In genomic region chr17:42429726-42430464, GRCh38 we compare ENCODE assay signal across 25 cellular contexts. TPM values are rescaled to one million over a fixed set of nuclear protein-coding genes. Genes with fewer than 3 reads are reported as not detected.
A peak's percentile ranks its signal among the peaks of the same experiment; 100 is the strongest.
DNase-seq lines count a peak whose midpoint lies in the region; ATAC-seq and TF ChIP-seq lines count a peak whose summit lies in the region.
"Had no signal": no experiment of that assay in that cellular context is flagged by ENCODE, and none has a peak within 500 bp of the region (broad histone marks: within the 10 kb centered on the region; RNA-seq: fewer than 3 reads in every experiment).

No MANE protein-coding gene starts in this region.

- H3K18ac ChIP-seq in neuronal stem cell (ENCODE audit: low read length) = no peak overlapping the region

- H2BK5ac ChIP-seq in neuronal stem cell (ENCODE audit: low read length) = no peak overlapping the region

- no peak overlapping the region for H2BK12ac ChIP-seq in neuronal stem cell (ENCODE audit: low read length)

- DNase-seq in esophagus squamous epithelium (lab: John Stamatoyannopoulos, UW) (no peak), neuronal stem cell (ENCODE audit: low spot score) (no peak), HuH-7.5 (ENCODE audit: low spot score) (no peak), mucosa of gallbladder (ENCODE audit: low spot score) (no peak), cerebellar nuclear complex (lab: John Stamatoyannopoulos, UW) (no peak)
- DNase-seq: activated B cell treated with CpG ODN at 0.5 μM for 24 hours; activated CD4-positive, alpha-beta T cell treated with anti-CD3 and anti-CD28 coated beads, Interleukin-2, amount 50 U/mL, for 1 hour; activated gamma-delta T cell treated with Interleukin-2 at 50 U/mL for 16 hours; activated T-cell treated with anti-CD3 and anti-CD28 coated beads, Interleukin-2, amount 50 U/mL, for 4 hours; AML-193; CD4-positive, alpha-beta memory T cell; left colon; NCI-H1092; NCI-H1694; NCI-H446 treated with DMSO at 0.1 percent for 48 hours; NCI-H82; psoas muscle; stimulated activated naive B cell treated with anti-CD40 and anti-IgM and Interleukin-4, amounts not matched to agents 10 μg/mL and 1 μg/mL and 100 μg/mL, for 72 hours; upper lobe of right lung had no signal

- H3K4ac ChIP-seq in neuronal stem cell (ENCODE audit: low read length) = no peak overlapping the region

- no peak for ATAC-seq in activated T-helper 17 cell treated with anti-CD3 and anti-CD28 coated beads, Interleukin-2, amount 50 U/mL, for 72 hours (replicated peaks)
- ATAC-seq: A549; activated T-cell treated with anti-CD3 and anti-CD28 coated beads, Interleukin-2, amount 50 U/mL, for 4 hours; left colon; stimulated activated naive B cell treated with anti-CD40 and anti-IgM and Interleukin-4, amounts not matched to agents 10 μg/mL and 1 μg/mL and 100 μg/mL, for 72 hours; upper lobe of right lung had no signal

- H3K4me2 ChIP-seq in BLaER1 = peak overlapping the region; percentile 10; the same call in 1 of the 2 replicates
- peak overlapping the region; percentile 33; the same call in 1 of the 2 replicates for H3K4me2 ChIP-seq in OCI-LY3 (ENCODE audit: low read length)
- H3K4me2 ChIP-seq in neuronal stem cell (ENCODE audit: insufficient read depth, low read length, poor library complexity, severe bottlenecking) = no peak overlapping the region

- no peaks in the 10 kb centered on the region for H3K9me3 Mint-ChIP-seq in activated T-helper 17 cell treated with anti-CD3 and anti-CD28 coated beads, Interleukin-2, amount 50 U/mL, for 72 hours
- H3K9me3 Mint-ChIP-seq: activated B cell treated with CpG ODN at 0.5 μM for 24 hours; activated T-cell treated with anti-CD3 and anti-CD28 coated beads, Interleukin-2, amount 50 U/mL, for 4 hours; CD4-positive, alpha-beta memory T cell; central memory CD8-positive, alpha-beta T cell; stimulated activated naive B cell treated with anti-CD40 and anti-IgM and Interleukin-4, amounts not matched to agents 10 μg/mL and 1 μg/mL and 100 μg/mL, for 72 hours had no signal

- no peak overlapping the region for H3K4me3 Mint-ChIP-seq in activated T-helper 17 cell treated with anti-CD3 and anti-CD28 coated beads, Interleukin-2, amount 50 U/mL, for 72 hours
- H3K4me3 Mint-ChIP-seq: activated B cell treated with CpG ODN at 0.5 μM for 24 hours; activated T-cell treated with anti-CD3 and anti-CD28 coated beads, Interleukin-2, amount 50 U/mL, for 4 hours; CD4-positive, alpha-beta memory T cell; central memory CD8-positive, alpha-beta T cell; stimulated activated naive B cell treated with anti-CD40 and anti-IgM and Interleukin-4, amounts not matched to agents 10 μg/mL and 1 μg/mL and 100 μg/mL, for 72 hours had no signal

- H3K27me3 Mint-ChIP-seq in activated T-helper 17 cell treated with anti-CD3 and anti-CD28 coated beads, Interleukin-2, amount 50 U/mL, for 72 hours = peaks cover 8% of the 10 kb centered on the region

- no peak overlapping the region for H3K23ac ChIP-seq in neuronal stem cell (ENCODE audit: low read depth, low read length, poor library complexity)

- 59 to 80% methylated on average over 2 to 3 of the region's 3 CpGs for WGBS in esophagus squamous epithelium, 2 donors
- WGBS in neuronal stem cell (ENCODE audit: extremely low coverage in 2 of 2, insufficient read length in 2 of 2, insufficient replicate concordance in 1 of 2), 2 donors = no CpG with 5 or more reads among the region's 3 CpGs

- H3K36me3 ChIP-seq in BLaER1 = no peaks in the 10 kb centered on the region
- H3K36me3 ChIP-seq in OCI-LY3 (replicated peaks; ENCODE audit: low read depth, low read length) = no peaks in the 10 kb centered on the region
- H3K36me3 ChIP-seq in esophagus squamous epithelium = no peaks in the 10 kb centered on the region
- no peaks in the 10 kb centered on the region for H3K36me3 ChIP-seq in neuronal stem cell (replicated peaks in 1 of 2; ENCODE audit: control insufficient read depth in 2 of 2, insufficient read depth in 2 of 2, low read length in 2 of 2)
- H3K36me3 ChIP-seq: neutrophil, upper lobe of right lung had no signal

- no peak overlapping the region for H4K91ac ChIP-seq in neuronal stem cell (ENCODE audit: low read depth, low read length, poor library complexity)

- H3K27me3 ChIP-seq in BLaER1 (peaks cover 11% of the 10 kb centered on the region), OCI-LY3 (ENCODE audit: low read depth, low read length) (peaks cover 8% of the 10 kb centered on the region; the same call in 1 of the 2 replicates), esophagus squamous epithelium (no peaks in the 10 kb centered on the region), neuronal stem cell (ENCODE audit: control insufficient read depth in 3 of 3, insufficient read depth in 3 of 3, low read depth in 1 of 3, low read length in 3 of 3) (peaks cover 0 to 4% (median 0%) of the 10 kb centered on the region in 3 experiments)
- H3K27me3 ChIP-seq: upper lobe of right lung had no signal

- H3K27ac ChIP-seq in BLaER1 = no peak overlapping the region
- no peak overlapping the region for H3K27ac ChIP-seq in OCI-LY3 (ENCODE audit: low read length)
- peak overlapping the region in 3 of 4 donors; percentile 49 to 83 (median 77) for H3K27ac ChIP-seq in esophagus squamous epithelium
- H3K27ac ChIP-seq in neuronal stem cell (replicated peaks; ENCODE audit: low read length) = no peak overlapping the region
- H3K27ac ChIP-seq: neutrophil, psoas muscle, upper lobe of right lung had no signal

- H3K9me3 ChIP-seq in BLaER1 = no peaks in the 10 kb centered on the region
- H3K9me3 ChIP-seq in OCI-LY3 (ENCODE audit: insufficient read depth, low read length) = no peaks in the 10 kb centered on the region
- no peaks in the 10 kb centered on the region for H3K9me3 ChIP-seq in esophagus squamous epithelium
- no peaks in the 10 kb centered on the region for H3K9me3 ChIP-seq in neuronal stem cell (replicated peaks in 1 of 2; ENCODE audit: control insufficient read depth in 2 of 2, insufficient read depth in 1 of 2, low read depth in 1 of 2, low read length in 2 of 2)
- H3K9me3 ChIP-seq: A549, neutrophil, psoas muscle, upper lobe of right lung had no signal

- H3K4me1 ChIP-seq in BLaER1 (peaks cover 10% of the 10 kb centered on the region; the same call in 1 of the 2 replicates), OCI-LY3 (ENCODE audit: low read length) (peaks cover 20% of the 10 kb centered on the region), esophagus squamous epithelium (peaks cover 12 to 61% (median 16%) of the 10 kb centered on the region in 3 donors), neuronal stem cell (ENCODE audit: control insufficient read depth in 2 of 2, insufficient read depth in 1 of 2, low read depth in 1 of 2, low read length in 2 of 2) (peaks cover 5 to 21% of the 10 kb centered on the region in 2 donors)

- no peak for TF ChIP-seq POLR2A in esophagus squamous epithelium (IDR thresholded peaks at IDR 0.05)

- H4K20me1 ChIP-seq in BLaER1 = no peaks in the 10 kb centered on the region
- no peaks in the 10 kb centered on the region for H4K20me1 ChIP-seq in OCI-LY3 (ENCODE audit: insufficient read depth, low read length)

- no peak overlapping the region for H2AK5ac ChIP-seq in neuronal stem cell (ENCODE audit: low read depth, low read length)

- H3K9ac ChIP-seq in BLaER1 = no peak overlapping the region
- H3K9ac ChIP-seq in OCI-LY3 (ENCODE audit: low read length) = no peak overlapping the region
- H3K9ac ChIP-seq in neuronal stem cell (ENCODE audit: low read depth, low read length, poor library complexity) = no peak overlapping the region

- H2AFZ ChIP-seq in OCI-LY3 (ENCODE audit: low read depth, low read length) = no peak overlapping the region
- H2AFZ ChIP-seq in neuronal stem cell (ENCODE audit: low read length) = peak overlapping the region; percentile 49

- TF ChIP-seq CTCF in OCI-LY3 (IDR thresholded peaks at IDR 0.05; ENCODE audit: low read depth, low read length) = no peak
- no peak for TF ChIP-seq CTCF in esophagus squamous epithelium (IDR thresholded peaks at IDR 0.05)

- no peak overlapping the region for H3K14ac ChIP-seq in neuronal stem cell (ENCODE audit: low read length)

- H3K36me3 Mint-ChIP-seq in activated T-helper 17 cell treated with anti-CD3 and anti-CD28 coated beads, Interleukin-2, amount 50 U/mL, for 72 hours (ENCODE audit: low read depth) = no peaks in the 10 kb centered on the region
- H3K36me3 Mint-ChIP-seq: CD4-positive, alpha-beta memory T cell; stimulated activated naive B cell treated with anti-CD40 and anti-IgM and Interleukin-4, amounts not matched to agents 10 μg/mL and 1 μg/mL and 100 μg/mL, for 72 hours had no signal

- no peak overlapping the region for H2BK120ac ChIP-seq in neuronal stem cell (ENCODE audit: low read depth, low read length)

- H3K79me2 ChIP-seq in OCI-LY3 (ENCODE audit: low read length) = no peaks in the 10 kb centered on the region

- no peaks in the 10 kb centered on the region for H3K4me1 Mint-ChIP-seq in activated T-helper 17 cell treated with anti-CD3 and anti-CD28 coated beads, Interleukin-2, amount 50 U/mL, for 72 hours
- H3K4me1 Mint-ChIP-seq: central memory CD8-positive, alpha-beta T cell had no signal

- intact Hi-C loops in esophagus squamous epithelium (cut with DNase I) = loop anchor here (10.0 kb wide), 1 partner anchor 85 kb away; no protein-coding TSS in a partner anchor

- no peak overlapping the region for H3K27ac Mint-ChIP-seq in activated T-helper 17 cell treated with anti-CD3 and anti-CD28 coated beads, Interleukin-2, amount 50 U/mL, for 72 hours
- H3K27ac Mint-ChIP-seq: activated B cell treated with CpG ODN at 0.5 μM for 24 hours; stimulated activated naive B cell treated with anti-CD40 and anti-IgM and Interleukin-4, amounts not matched to agents 10 μg/mL and 1 μg/mL and 100 μg/mL, for 72 hours had no signal

- H2BK15ac ChIP-seq in neuronal stem cell (ENCODE audit: low read length) = no peak overlapping the region

- no peak overlapping the region for H3K4me3 ChIP-seq in BLaER1
- H3K4me3 ChIP-seq in OCI-LY3 (ENCODE audit: low read length) = no peak overlapping the region
- H3K4me3 ChIP-seq in esophagus squamous epithelium = no peak overlapping the region
- no peak overlapping the region for H3K4me3 ChIP-seq in neuronal stem cell (ENCODE audit: low read length in 2 of 2)
- H3K4me3 ChIP-seq: A549, psoas muscle, upper lobe of right lung had no signal

- H3K79me1 ChIP-seq in neuronal stem cell (ENCODE audit: low read depth, low read length) = no peaks in the 10 kb centered on the region

- no peak overlapping the region for H4K8ac ChIP-seq in neuronal stem cell (ENCODE audit: low read depth, low read length)

RNA-seq across cellular contexts. Expression of gene CAVIN1, which starts 6.8 kb away (rescaled TPM):
- total RNA-seq in esophagus squamous epithelium = 100 to 1,000 TPM in 2 of 4 donors, 10 to 100 TPM in 2; 67.8 to 210 (median 113) TPM
- polyA plus RNA-seq in neuronal stem cell (2013, experiment 1 of 2) = 12.7 TPM
- polyA plus RNA-seq in neuronal stem cell (2013, experiment 2 of 2) = 12.6 TPM
- total RNA-seq in activated T-helper 17 cell treated with anti-CD3 and anti-CD28 coated beads, Interleukin-2, amount 50 U/mL, for 72 hours = 1 to 10 TPM; 2.5 to 6.1 TPM
- total RNA-seq in mucosa of gallbladder = 273 TPM

RNA-seq across cellular contexts. Expression of gene ATP6V0A1, which starts 28.8 kb away (rescaled TPM):
- 10 to 100 TPM; 35.9 to 62.7 (median 47.5) TPM for total RNA-seq in esophagus squamous epithelium
- polyA plus RNA-seq in neuronal stem cell (2013, experiment 1 of 2) = 25.0 TPM
- 27.7 TPM for polyA plus RNA-seq in neuronal stem cell (2013, experiment 2 of 2)
- total RNA-seq in activated T-helper 17 cell treated with anti-CD3 and anti-CD28 coated beads, Interleukin-2, amount 50 U/mL, for 72 hours = 10 to 100 TPM; 14.6 to 44.3 TPM
- total RNA-seq in mucosa of gallbladder = 179 TPM

RNA-seq across cellular contexts. Expression of gene STAT3, which starts 41.7 kb away (rescaled TPM):
- 100 to 1,000 TPM; 137 to 229 (median 176) TPM for total RNA-seq in esophagus squamous epithelium
- polyA plus RNA-seq in neuronal stem cell (2013, experiment 1 of 2) = 31.5 TPM
- polyA plus RNA-seq in neuronal stem cell (2013, experiment 2 of 2) = 30.7 TPM
- total RNA-seq in activated T-helper 17 cell treated with anti-CD3 and anti-CD28 coated beads, Interleukin-2, amount 50 U/mL, for 72 hours = 100 to 1,000 TPM; 179 to 429 TPM
- total RNA-seq in mucosa of gallbladder = 140 TPM

Comparison
In these comparisons a context has a peak if more than half of its experiments do, and no peak if none do; other contexts are left out.
1. H3K27ac ChIP-seq: peak in esophagus squamous epithelium (3 of 4); none in BLaER1 (single experiment), OCI-LY3 (single experiment) and neuronal stem cell (single experiment).
2. RNA of gene CAVIN1, which starts 6.8 kb away (total RNA-seq): 273 TPM in mucosa of gallbladder (single experiment) and 67.8 to 210 TPM in esophagus squamous epithelium; 2.5 to 6.1 TPM in activated T-helper 17 cell treated with anti-CD3 and anti-CD28 coated beads, Interleukin-2, amount 50 U/mL, for 72 hours; every median in the first group is over 4 times any median in the second.